33 cellular contexts compared by ENCODE assay signal in genomic region chr11:129836979-129837378, GRCh38. TPM values are rescaled to one million over a fixed set of nuclear protein-coding genes. Genes with fewer than 3 reads are reported as not detected.
"Had no signal": no experiment of that assay in that cellular context is flagged by ENCODE, and none has a peak within 500 bp of the region (broad histone marks: within the 10 kb centered on the region; RNA-seq: fewer than 3 reads in every experiment).

No MANE protein-coding gene starts in this region.

- H3K27me3 ChIP-seq: adrenal gland, body of pancreas, cardiac muscle cell, colonic mucosa, pancreas, sigmoid colon, uterus had no signal

- H3K4me3 ChIP-seq: adrenal gland, body of pancreas, cardiac muscle cell, colonic mucosa, pancreas, prostate gland, sigmoid colon, thoracic aorta, uterus had no signal

- H3K9me3 ChIP-seq: adrenal gland, body of pancreas, colonic mucosa, pancreas, prostate gland, sigmoid colon, thoracic aorta, uterus had no signal

- H3K36me3 ChIP-seq: adrenal gland, cardiac muscle cell, colonic mucosa, pancreas, prostate gland, sigmoid colon, thoracic aorta, uterus had no signal

- H3K4me1 ChIP-seq: adrenal gland, body of pancreas, colonic mucosa, pancreas, prostate gland, sigmoid colon, uterus had no signal

- H3K27ac ChIP-seq: adrenal gland, body of pancreas, cardiac muscle cell, colonic mucosa, pancreas, prostate gland, sigmoid colon, thoracic aorta, uterus had no signal

- ATAC-seq: activated CD4-positive, alpha-beta T cell treated with anti-CD3 and anti-CD28 coated beads for 36 hours; activated CD8-positive, alpha-beta T cell treated with anti-CD3 and anti-CD28 coated beads, Interleukin-2, amount 10 ng/mL, durations not matched to agents 7 days and 5 days; body of pancreas; naive thymus-derived CD8-positive, alpha-beta T cell; pancreas had no signal

- FAIRE-seq: endometrium, pancreas had no signal

- DNase-seq: activated CD4-positive, alpha-beta T cell treated with anti-CD3 and anti-CD28 coated beads for 36 hours; activated CD4-positive, CD25-positive, alpha-beta regulatory T cell; activated CD8-positive, alpha-beta T cell treated with anti-CD3 and anti-CD28 coated beads, Interleukin-2, amount 10 ng/mL, durations not matched to agents 7 days and 5 days; activated effector memory CD4-positive, alpha-beta T cell treated with Interleukin-2 at 50 U/mL for 16 hours; activated naive CD4-positive, alpha-beta T cell treated with anti-CD3 and anti-CD28 coated beads for 36 hours; activated naive CD8-positive, alpha-beta T cell treated with anti-CD3 and anti-CD28 coated beads for 36 hours; activated T-cell treated with anti-CD3 and anti-CD28 coated beads for 4 hours; activated T-cell treated with anti-CD3 and anti-CD28 coated beads, Interleukin-2, amount 50 U/mL, for 72 hours; adrenal gland; aorta; body of pancreas; cerebellar nuclear complex; colonic mucosa; effector CD8-positive, alpha-beta T cell; erythroblast; head of caudate nucleus; hippocampal formation; immature natural killer cell; naive thymus-derived CD8-positive, alpha-beta T cell; nucleus accumbens; pancreas; retina; sigmoid colon; stimulated activated CD4-positive, alpha-beta T cell treated with anti-CD3 and anti-CD28 coated beads, Interleukin-2, amount 100 ng/mL, for 48 hours; stimulated activated naive CD4-positive, alpha-beta T cell treated with Interleukin-2 at 50 U/mL for 16 hours; uterus had no signal

RNA-seq across cellular contexts. Expression of gene TMEM45B, which starts 21.3 kb away (rescaled TPM):
- total RNA-seq: activated CD8-positive, alpha-beta T cell treated with anti-CD3 and anti-CD28 coated beads, Interleukin-2, amount 10 ng/mL, durations not matched to agents 7 days and 5 days; fibroblast of lung; fibroblast of villous mesenchyme; neural crest cell; thoracic aorta had no signal
- polyA plus RNA-seq: fibroblast of lung had no signal
